In genomic region chr12:4153343-4153892, GRCh38 we compare ENCODE assay signal across 2 cellular contexts.
A peak's percentile ranks its signal among the peaks of the same experiment; 100 is the strongest.
TF ChIP-seq lines count a peak whose summit lies in the region.

No MANE protein-coding gene starts in this region.

TF ChIP-seq in GM23338, 12 proteins besides CTCF, POLR2A, EP300 and RAD21 (continued from another document):
- TF ChIP-seq NANOG (IDR thresholded peaks at IDR 0.05; ENCODE audit: borderline replicate concordance) (no peak), REST (IDR thresholded peaks at IDR 0.05; ENCODE audit: unreplicated experiment) (no peak)

TF ChIP-seq in K562, 482 proteins besides CTCF, POLR2A, EP300 and RAD21 (continued from another document and continues in another):
- peak; percentile 79; the same call in 1 of the 2 replicates for TF ChIP-seq TAL1 (IDR thresholded peaks at IDR 0.05)
- TF ChIP-seq, protein P1, sequence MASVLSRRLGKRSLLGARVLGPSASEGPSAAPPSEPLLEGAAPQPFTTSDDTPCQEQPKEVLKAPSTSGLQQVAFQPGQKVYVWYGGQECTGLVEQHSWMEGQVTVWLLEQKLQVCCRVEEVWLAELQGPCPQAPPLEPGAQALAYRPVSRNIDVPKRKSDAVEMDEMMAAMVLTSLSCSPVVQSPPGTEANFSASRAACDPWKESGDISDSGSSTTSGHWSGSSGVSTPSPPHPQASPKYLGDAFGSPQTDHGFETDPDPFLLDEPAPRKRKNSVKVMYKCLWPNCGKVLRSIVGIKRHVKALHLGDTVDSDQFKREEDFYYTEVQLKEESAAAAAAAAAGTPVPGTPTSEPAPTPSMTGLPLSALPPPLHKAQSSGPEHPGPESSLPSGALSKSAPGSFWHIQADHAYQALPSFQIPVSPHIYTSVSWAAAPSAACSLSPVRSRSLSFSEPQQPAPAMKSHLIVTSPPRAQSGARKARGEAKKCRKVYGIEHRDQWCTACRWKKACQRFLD (CRISPR knock-in tag; IDR thresholded peaks at IDR 0.05): 0 out of 2 replicates have a peak, but pooled peaks have one; percentile 31
- peak; percentile 68; the same call in 1 of the 2 replicates for TF ChIP-seq XRCC5 (IDR thresholded peaks at IDR 0.05; ENCODE audit: low read depth, low read length)
- TF ChIP-seq NFIX (CRISPR knock-in tag; IDR thresholded peaks at IDR 0.05; ENCODE audit: low read depth): no peak
- no peak for TF ChIP-seq BRD4 (IDR thresholded peaks at IDR 0.05)
- TF ChIP-seq ATF7 (IDR thresholded peaks at IDR 0.05): peak; percentile 71
- TF ChIP-seq ZNF24 (IDR thresholded peaks at IDR 0.05): no peak
- TF ChIP-seq NFE2L1 (tag; IDR thresholded peaks at IDR 0.05; ENCODE audit: borderline replicate concordance, low read depth): no peak
- TF ChIP-seq NR2C2 (CRISPR knock-in tag; IDR thresholded peaks at IDR 0.05): no peak
- peak; percentile 52; the same call in 1 of the 2 replicates for TF ChIP-seq NR2C2 (tag; IDR thresholded peaks at IDR 0.05)
- TF ChIP-seq OTX1 (CRISPR knock-in tag; IDR thresholded peaks at IDR 0.05): no peak
- TF ChIP-seq RBFOX2 (IDR thresholded peaks at IDR 0.05; ENCODE audit: low read depth, low read length): peak; percentile 43; the same call in 1 of the 2 replicates
- TF ChIP-seq YBX1 (IDR thresholded peaks at IDR 0.05): no peak
- TF ChIP-seq VEZF1 (CRISPR knock-in tag; IDR thresholded peaks at IDR 0.05): peak; percentile 60
- peak; percentile 61 for TF ChIP-seq SMARCC2 (IDR thresholded peaks at IDR 0.05; ENCODE audit: low read depth)
- peak; percentile 71 for TF ChIP-seq EP400 (IDR thresholded peaks at IDR 0.05)
- no peak for TF ChIP-seq ZNF23 (CRISPR knock-in tag; IDR thresholded peaks at IDR 0.05)
- TF ChIP-seq MYC (IDR thresholded peaks at IDR 0.05; ENCODE audit: low read depth, low read length): peak; percentile 47; the same call in 1 of the 2 replicates
- TF ChIP-seq MYC (CRISPR knock-in tag; IDR thresholded peaks at IDR 0.05; ENCODE audit: borderline replicate concordance, low read depth): no peak
- peak; percentile 26 to 29; a peak in 2 of 4 replicates for TF ChIP-seq NRF1 (conservative IDR thresholded peaks at IDR 0.05 in 1 of 2, IDR thresholded peaks at IDR 0.05 in 1 of 2)
- TF ChIP-seq LEF1 (IDR thresholded peaks at IDR 0.05): peak; percentile 90
- peak; percentile 60; the same call in 1 of the 2 replicates for TF ChIP-seq FOXM1 (IDR thresholded peaks at IDR 0.05; ENCODE audit: low read depth)
- TF ChIP-seq FOXM1 (CRISPR knock-in tag; IDR thresholded peaks at IDR 0.05; ENCODE audit: low read depth): no peak
- peak; percentile 89 for TF ChIP-seq NCOA1 (IDR thresholded peaks at IDR 0.05; ENCODE audit: low read depth)
- TF ChIP-seq PHF8 (IDR thresholded peaks at IDR 0.05; ENCODE audit: borderline replicate concordance, low read length): no peak
- peak; percentile 83; the same call in 1 of the 2 replicates for TF ChIP-seq RNF2 (IDR thresholded peaks at IDR 0.05)
- no peak for TF ChIP-seq TGIF2 (CRISPR knock-in tag; IDR thresholded peaks at IDR 0.05)
- no peak for TF ChIP-seq ZNF76 (CRISPR knock-in tag; IDR thresholded peaks at IDR 0.05; ENCODE audit: borderline replicate concordance)
- peak; percentile 70; the same call in 1 of the 2 replicates for TF ChIP-seq HDAC2 (IDR thresholded peaks at IDR 0.05)
- peak; percentile 35 for TF ChIP-seq FOSL1 (tag; conservative IDR thresholded peaks at IDR 0.05)
- TF ChIP-seq ZNF589 (CRISPR knock-in tag; IDR thresholded peaks at IDR 0.05; ENCODE audit: low read depth): peak; percentile 54; the same call in 1 of the 2 replicates
- TF ChIP-seq CCNT2 (IDR thresholded peaks at IDR 0.05; ENCODE audit: borderline replicate concordance, extremely low read depth, insufficient read length, low read depth, low read length): peak; percentile 55
- TF ChIP-seq TCF3 (CRISPR knock-in tag; IDR thresholded peaks at IDR 0.05): peak; percentile 92
- TF ChIP-seq HMGXB4 (CRISPR knock-in tag; IDR thresholded peaks at IDR 0.05): no peak
- TF ChIP-seq CC2D1A (IDR thresholded peaks at IDR 0.05): peak; percentile 69; the same call in 1 of the 2 replicates
- peak; percentile 73 for TF ChIP-seq TEAD4 (IDR thresholded peaks at IDR 0.05; ENCODE audit: low read length)
- no peak for TF ChIP-seq TEAD4 (CRISPR knock-in tag; IDR thresholded peaks at IDR 0.05; ENCODE audit: borderline replicate concordance)
- TF ChIP-seq, protein P2, sequence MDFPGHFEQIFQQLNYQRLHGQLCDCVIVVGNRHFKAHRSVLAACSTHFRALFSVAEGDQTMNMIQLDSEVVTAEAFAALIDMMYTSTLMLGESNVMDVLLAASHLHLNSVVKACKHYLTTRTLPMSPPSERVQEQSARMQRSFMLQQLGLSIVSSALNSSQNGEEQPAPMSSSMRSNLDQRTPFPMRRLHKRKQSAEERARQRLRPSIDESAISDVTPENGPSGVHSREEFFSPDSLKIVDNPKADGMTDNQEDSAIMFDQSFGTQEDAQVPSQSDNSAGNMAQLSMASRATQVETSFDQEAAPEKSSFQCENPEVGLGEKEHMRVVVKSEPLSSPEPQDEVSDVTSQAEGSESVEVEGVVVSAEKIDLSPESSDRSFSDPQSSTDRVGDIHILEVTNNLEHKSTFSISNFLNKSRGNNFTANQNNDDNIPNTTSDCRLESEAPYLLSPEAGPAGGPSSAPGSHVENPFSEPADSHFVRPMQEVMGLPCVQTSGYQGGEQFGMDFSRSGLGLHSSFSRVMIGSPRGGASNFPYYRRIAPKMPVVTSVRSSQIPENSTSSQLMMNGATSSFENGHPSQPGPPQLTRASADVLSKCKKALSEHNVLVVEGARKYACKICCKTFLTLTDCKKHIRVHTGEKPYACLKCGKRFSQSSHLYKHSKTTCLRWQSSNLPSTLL (IDR thresholded peaks at IDR 0.05): no peak
- TF ChIP-seq NBN (IDR thresholded peaks at IDR 0.05; ENCODE audit: low read depth): peak; percentile 71; the same call in 1 of the 2 replicates
- peak; percentile 72 to 84; a peak in 3 of 4 replicates for TF ChIP-seq RCOR1 (IDR thresholded peaks at IDR 0.05; ENCODE audit: borderline replicate concordance in 1 of 2, low read depth in 2 of 2, low read length in 2 of 2)
- TF ChIP-seq NEUROD1 (IDR thresholded peaks at IDR 0.05; ENCODE audit: borderline replicate concordance, low read depth, low read length, partially characterized antibody): peak; percentile 81
- TF ChIP-seq SMC3 (conservative IDR thresholded peaks at IDR 0.05; ENCODE audit: insufficient read depth, low read depth, low read length): no peak
- peak in 1 of 2 experiments; percentile 51 for TF ChIP-seq NCOA2 (IDR thresholded peaks at IDR 0.05; ENCODE audit: partially characterized antibody in 2 of 2)
- peak; percentile 98 for TF ChIP-seq MECOM (CRISPR knock-in tag; IDR thresholded peaks at IDR 0.05)
- TF ChIP-seq, protein P3, sequence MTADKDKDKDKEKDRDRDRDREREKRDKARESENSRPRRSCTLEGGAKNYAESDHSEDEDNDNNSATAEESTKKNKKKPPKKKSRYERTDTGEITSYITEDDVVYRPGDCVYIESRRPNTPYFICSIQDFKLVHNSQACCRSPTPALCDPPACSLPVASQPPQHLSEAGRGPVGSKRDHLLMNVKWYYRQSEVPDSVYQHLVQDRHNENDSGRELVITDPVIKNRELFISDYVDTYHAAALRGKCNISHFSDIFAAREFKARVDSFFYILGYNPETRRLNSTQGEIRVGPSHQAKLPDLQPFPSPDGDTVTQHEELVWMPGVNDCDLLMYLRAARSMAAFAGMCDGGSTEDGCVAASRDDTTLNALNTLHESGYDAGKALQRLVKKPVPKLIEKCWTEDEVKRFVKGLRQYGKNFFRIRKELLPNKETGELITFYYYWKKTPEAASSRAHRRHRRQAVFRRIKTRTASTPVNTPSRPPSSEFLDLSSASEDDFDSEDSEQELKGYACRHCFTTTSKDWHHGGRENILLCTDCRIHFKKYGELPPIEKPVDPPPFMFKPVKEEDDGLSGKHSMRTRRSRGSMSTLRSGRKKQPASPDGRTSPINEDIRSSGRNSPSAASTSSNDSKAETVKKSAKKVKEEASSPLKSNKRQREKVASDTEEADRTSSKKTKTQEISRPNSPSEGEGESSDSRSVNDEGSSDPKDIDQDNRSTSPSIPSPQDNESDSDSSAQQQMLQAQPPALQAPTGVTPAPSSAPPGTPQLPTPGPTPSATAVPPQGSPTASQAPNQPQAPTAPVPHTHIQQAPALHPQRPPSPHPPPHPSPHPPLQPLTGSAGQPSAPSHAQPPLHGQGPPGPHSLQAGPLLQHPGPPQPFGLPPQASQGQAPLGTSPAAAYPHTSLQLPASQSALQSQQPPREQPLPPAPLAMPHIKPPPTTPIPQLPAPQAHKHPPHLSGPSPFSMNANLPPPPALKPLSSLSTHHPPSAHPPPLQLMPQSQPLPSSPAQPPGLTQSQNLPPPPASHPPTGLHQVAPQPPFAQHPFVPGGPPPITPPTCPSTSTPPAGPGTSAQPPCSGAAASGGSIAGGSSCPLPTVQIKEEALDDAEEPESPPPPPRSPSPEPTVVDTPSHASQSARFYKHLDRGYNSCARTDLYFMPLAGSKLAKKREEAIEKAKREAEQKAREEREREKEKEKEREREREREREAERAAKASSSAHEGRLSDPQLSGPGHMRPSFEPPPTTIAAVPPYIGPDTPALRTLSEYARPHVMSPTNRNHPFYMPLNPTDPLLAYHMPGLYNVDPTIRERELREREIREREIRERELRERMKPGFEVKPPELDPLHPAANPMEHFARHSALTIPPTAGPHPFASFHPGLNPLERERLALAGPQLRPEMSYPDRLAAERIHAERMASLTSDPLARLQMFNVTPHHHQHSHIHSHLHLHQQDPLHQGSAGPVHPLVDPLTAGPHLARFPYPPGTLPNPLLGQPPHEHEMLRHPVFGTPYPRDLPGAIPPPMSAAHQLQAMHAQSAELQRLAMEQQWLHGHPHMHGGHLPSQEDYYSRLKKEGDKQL (CRISPR knock-in tag; IDR thresholded peaks at IDR 0.05; ENCODE audit: borderline replicate concordance): no peak
- TF ChIP-seq, protein P4, sequence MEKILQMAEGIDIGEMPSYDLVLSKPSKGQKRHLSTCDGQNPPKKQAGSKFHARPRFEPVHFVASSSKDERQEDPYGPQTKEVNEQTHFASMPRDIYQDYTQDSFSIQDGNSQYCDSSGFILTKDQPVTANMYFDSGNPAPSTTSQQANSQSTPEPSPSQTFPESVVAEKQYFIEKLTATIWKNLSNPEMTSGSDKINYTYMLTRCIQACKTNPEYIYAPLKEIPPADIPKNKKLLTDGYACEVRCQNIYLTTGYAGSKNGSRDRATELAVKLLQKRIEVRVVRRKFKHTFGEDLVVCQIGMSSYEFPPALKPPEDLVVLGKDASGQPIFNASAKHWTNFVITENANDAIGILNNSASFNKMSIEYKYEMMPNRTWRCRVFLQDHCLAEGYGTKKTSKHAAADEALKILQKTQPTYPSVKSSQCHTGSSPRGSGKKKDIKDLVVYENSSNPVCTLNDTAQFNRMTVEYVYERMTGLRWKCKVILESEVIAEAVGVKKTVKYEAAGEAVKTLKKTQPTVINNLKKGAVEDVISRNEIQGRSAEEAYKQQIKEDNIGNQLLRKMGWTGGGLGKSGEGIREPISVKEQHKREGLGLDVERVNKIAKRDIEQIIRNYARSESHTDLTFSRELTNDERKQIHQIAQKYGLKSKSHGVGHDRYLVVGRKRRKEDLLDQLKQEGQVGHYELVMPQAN (IDR thresholded peaks at IDR 0.05; ENCODE audit: borderline replicate concordance): no peak
- TF ChIP-seq CREM (IDR thresholded peaks at IDR 0.05; ENCODE audit: low read depth): peak; percentile 67
- peak; percentile 87 for TF ChIP-seq SMARCA4 (IDR thresholded peaks at IDR 0.05)
- TF ChIP-seq, protein P5, sequence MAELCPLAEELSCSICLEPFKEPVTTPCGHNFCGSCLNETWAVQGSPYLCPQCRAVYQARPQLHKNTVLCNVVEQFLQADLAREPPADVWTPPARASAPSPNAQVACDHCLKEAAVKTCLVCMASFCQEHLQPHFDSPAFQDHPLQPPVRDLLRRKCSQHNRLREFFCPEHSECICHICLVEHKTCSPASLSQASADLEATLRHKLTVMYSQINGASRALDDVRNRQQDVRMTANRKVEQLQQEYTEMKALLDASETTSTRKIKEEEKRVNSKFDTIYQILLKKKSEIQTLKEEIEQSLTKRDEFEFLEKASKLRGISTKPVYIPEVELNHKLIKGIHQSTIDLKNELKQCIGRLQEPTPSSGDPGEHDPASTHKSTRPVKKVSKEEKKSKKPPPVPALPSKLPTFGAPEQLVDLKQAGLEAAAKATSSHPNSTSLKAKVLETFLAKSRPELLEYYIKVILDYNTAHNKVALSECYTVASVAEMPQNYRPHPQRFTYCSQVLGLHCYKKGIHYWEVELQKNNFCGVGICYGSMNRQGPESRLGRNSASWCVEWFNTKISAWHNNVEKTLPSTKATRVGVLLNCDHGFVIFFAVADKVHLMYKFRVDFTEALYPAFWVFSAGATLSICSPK (IDR thresholded peaks at IDR 0.05; ENCODE audit: borderline replicate concordance): no peak
- TF ChIP-seq MTA3 (IDR thresholded peaks at IDR 0.05; ENCODE audit: borderline replicate concordance): peak; percentile 68; the same call in 1 of the 2 replicates
- TF ChIP-seq E2F3 (CRISPR knock-in tag; IDR thresholded peaks at IDR 0.05): 0 out of 2 replicates have a peak, but pooled peaks have one; percentile 15
- TF ChIP-seq TBP (optimal IDR thresholded peaks at IDR 0.05; ENCODE audit: low read depth, low read length): peak; percentile 14
- TF ChIP-seq DPF2 (IDR thresholded peaks at IDR 0.05): peak; percentile 86
- TF ChIP-seq CTBP1 (IDR thresholded peaks at IDR 0.05; ENCODE audit: borderline replicate concordance): peak; percentile 97
- peak; percentile 76 to 87 for TF ChIP-seq TRIM24 (IDR thresholded peaks at IDR 0.05)
- TF ChIP-seq KLF6 (CRISPR knock-in tag; IDR thresholded peaks at IDR 0.05; ENCODE audit: borderline replicate concordance): no peak
